8 cellular contexts compared by ENCODE assay signal in the genomic region with DNA sequence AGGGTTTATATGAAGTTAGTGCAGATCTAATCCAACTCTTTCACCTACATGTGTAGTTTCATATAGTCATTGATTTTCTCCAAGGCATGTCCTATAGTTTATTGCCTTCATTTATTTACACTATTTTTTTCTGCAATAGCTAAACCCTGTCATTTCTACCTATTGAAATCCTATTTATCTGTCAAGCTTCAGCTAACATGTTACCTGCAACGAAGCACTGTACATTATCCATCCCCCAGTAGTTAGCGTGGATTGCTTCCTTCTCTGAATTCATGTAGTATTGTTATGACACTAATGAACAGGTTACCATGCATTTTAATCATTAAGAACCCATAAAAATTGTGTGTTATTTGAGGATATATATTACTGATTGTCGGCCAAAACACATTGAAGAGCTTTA.
"Had no signal": no experiment of that assay in that cellular context is flagged by ENCODE, and none has a peak within 500 bp of the region (broad histone marks: within the 10 kb centered on the region; RNA-seq: fewer than 3 reads in every experiment).

No MANE protein-coding gene starts in this region.

- H3K4me3 ChIP-seq: GM12878 had no signal

- ATAC-seq: GM12878 had no signal

- FAIRE-seq: G401.6, GM12878, GM12891, GM12892, GM18507, GM19239 had no signal

- DNase-seq: GDM1, GF-D8 had no signal
